In genomic region chr2:70009776-70010175, GRCh38 we compare ENCODE assay signal across 2 cellular contexts.
TF ChIP-seq lines count a peak whose summit lies in the region.

No MANE protein-coding gene starts in this region.

TF ChIP-seq in GM23338, 12 proteins besides CTCF, POLR2A, EP300 and RAD21 (continued from another document):
- no peak for TF ChIP-seq REST (IDR thresholded peaks at IDR 0.05; ENCODE audit: unreplicated experiment)
- no peak for TF ChIP-seq ZNF462 (CRISPR knock-in tag; IDR thresholded peaks at IDR 0.05)
- no peak for TF ChIP-seq NANOG (IDR thresholded peaks at IDR 0.05; ENCODE audit: borderline replicate concordance)
- TF ChIP-seq ETS1 (IDR thresholded peaks at IDR 0.05), result no peak
- TF ChIP-seq JUNB (IDR thresholded peaks at IDR 0.05; ENCODE audit: unreplicated experiment), result no peak
- TF ChIP-seq POLR2AphosphoS5 (IDR thresholded peaks at IDR 0.05; ENCODE audit: low read depth), result no peak
- TF ChIP-seq ZNF114 (CRISPR knock-in tag; IDR thresholded peaks at IDR 0.05), result no peak
- TF ChIP-seq ZNF331 (CRISPR knock-in tag; IDR thresholded peaks at IDR 0.05; ENCODE audit: low read depth), result no peak

TF ChIP-seq in WTC11, 78 proteins besides CTCF, POLR2A, EP300 and RAD21 (continued from another document):
- TF ChIP-seq E2F4 (CRISPR knock-in tag; IDR thresholded peaks at IDR 0.05; ENCODE audit: borderline replicate concordance, low read depth) (no peak), RORB (CRISPR knock-in tag; IDR thresholded peaks at IDR 0.05) (no peak), FOXK1 (CRISPR knock-in tag; IDR thresholded peaks at IDR 0.05) (no peak)
